1 cellular context compared by ENCODE assay signal in genomic region chr19:7920520-7921301, GRCh38.
TF ChIP-seq lines count a peak whose summit lies in the region.

No MANE protein-coding gene starts in this region.

TF ChIP-seq in K562, 482 proteins besides CTCF, POLR2A, EP300 and RAD21 (continued from another document and continues in another):
- TF ChIP-seq STAT6 (CRISPR knock-in tag; IDR thresholded peaks at IDR 0.05) (no peak; the same call in 1 of the 2 replicates), IRF9 (tag; IDR thresholded peaks at IDR 0.05) (no peak), SMC3 (conservative IDR thresholded peaks at IDR 0.05; ENCODE audit: insufficient read depth, low read depth, low read length) (no peak), CHD7 (IDR thresholded peaks at IDR 0.05; ENCODE audit: low read depth, low read length) (no peak), FOXK1 (CRISPR knock-in tag; IDR thresholded peaks at IDR 0.05; ENCODE audit: borderline replicate concordance) (no peak), SP1 (CRISPR knock-in tag; IDR thresholded peaks at IDR 0.05) (peak; percentile 84; the same call in 1 of the 2 replicates), BACH1 (tag; IDR thresholded peaks at IDR 0.05) (no peak), ZNF408 (CRISPR knock-in tag; IDR thresholded peaks at IDR 0.05; ENCODE audit: low read depth) (no peak), DNMT1 (IDR thresholded peaks at IDR 0.05) (no peak), ZNF217 (CRISPR knock-in tag; IDR thresholded peaks at IDR 0.05) (no peak), CBX1 (IDR thresholded peaks at IDR 0.05; ENCODE audit: low read depth) (no peak), PHF8 (IDR thresholded peaks at IDR 0.05; ENCODE audit: borderline replicate concordance, low read length) (peak; percentile 37; the same call in 1 of the 2 replicates), PPARD (CRISPR knock-in tag; IDR thresholded peaks at IDR 0.05) (no peak), TAL1 (IDR thresholded peaks at IDR 0.05) (no peak), ZNF146 (CRISPR knock-in tag; IDR thresholded peaks at IDR 0.05; ENCODE audit: unreplicated experiment) (no peak), NR4A1 (CRISPR knock-in tag; IDR thresholded peaks at IDR 0.05) (0 out of 2 replicates have a peak, but pooled peaks have one; percentile 14), NR4A1 (tag; IDR thresholded peaks at IDR 0.05) (0 out of 2 replicates have a peak, but pooled peaks have one; percentile 21), VEZF1 (CRISPR knock-in tag; IDR thresholded peaks at IDR 0.05) (peak; percentile 77), ZNF407 (IDR thresholded peaks at IDR 0.05; ENCODE audit: low read depth) (no peak), PURB (CRISPR knock-in tag; IDR thresholded peaks at IDR 0.05; ENCODE audit: low read depth) (no peak), BCL6 (CRISPR knock-in tag; IDR thresholded peaks at IDR 0.05) (no peak), ZNF143 (CRISPR knock-in tag; IDR thresholded peaks at IDR 0.05) (no peak), MAX (CRISPR knock-in tag; IDR thresholded peaks at IDR 0.05) (peak; percentile 62), ARID3A (IDR thresholded peaks at IDR 0.05; ENCODE audit: borderline replicate concordance, low read depth, low read length) (no peak), ZZZ3 (IDR thresholded peaks at IDR 0.05) (no peak), SP2 (IDR thresholded peaks at IDR 0.05; ENCODE audit: extremely low read depth, low read depth, low read length, poor library complexity, severe bottlenecking) (no peak)
